In the genomic region with DNA sequence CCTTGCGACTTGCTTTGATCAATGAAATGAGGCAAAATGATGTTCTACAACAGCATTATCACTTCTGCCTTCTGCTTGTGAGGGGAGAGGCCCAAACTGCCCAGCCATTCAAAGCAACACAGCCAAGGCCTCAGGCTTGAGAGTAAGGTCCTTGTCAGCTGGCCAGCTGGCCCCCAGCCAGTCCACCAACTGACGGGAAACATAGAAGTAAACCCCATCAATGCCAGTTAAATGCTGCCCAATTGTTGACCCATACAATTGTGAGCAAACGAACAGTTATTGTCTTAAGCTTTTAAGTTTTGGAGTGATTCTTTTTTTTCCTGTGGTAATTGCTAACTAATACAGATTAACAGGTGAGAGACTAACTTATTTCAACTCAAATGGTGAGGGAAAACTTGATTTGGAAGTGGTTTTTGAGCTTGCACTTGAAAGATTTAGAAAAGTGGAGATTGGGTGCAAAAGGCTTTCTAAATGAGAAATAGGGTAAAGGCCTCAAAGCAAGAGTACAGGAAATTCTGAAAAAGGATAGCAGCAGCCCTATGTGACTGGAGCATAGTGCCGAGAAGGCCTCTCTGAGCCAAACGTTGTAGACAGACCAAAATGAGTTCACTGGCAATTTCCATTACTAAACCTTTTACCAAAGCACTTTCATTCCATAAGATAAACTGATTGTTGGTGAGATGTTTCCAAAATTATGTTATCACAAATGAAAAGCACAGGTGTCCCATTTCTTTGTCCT, we compare ENCODE assay signal across 1 cellular context.
TF ChIP-seq lines count a peak whose summit lies in the region.

No MANE protein-coding gene starts in this region.

TF ChIP-seq in GM23338, 12 proteins besides CTCF, POLR2A, EP300 and RAD21:
- TF ChIP-seq, protein P1, sequence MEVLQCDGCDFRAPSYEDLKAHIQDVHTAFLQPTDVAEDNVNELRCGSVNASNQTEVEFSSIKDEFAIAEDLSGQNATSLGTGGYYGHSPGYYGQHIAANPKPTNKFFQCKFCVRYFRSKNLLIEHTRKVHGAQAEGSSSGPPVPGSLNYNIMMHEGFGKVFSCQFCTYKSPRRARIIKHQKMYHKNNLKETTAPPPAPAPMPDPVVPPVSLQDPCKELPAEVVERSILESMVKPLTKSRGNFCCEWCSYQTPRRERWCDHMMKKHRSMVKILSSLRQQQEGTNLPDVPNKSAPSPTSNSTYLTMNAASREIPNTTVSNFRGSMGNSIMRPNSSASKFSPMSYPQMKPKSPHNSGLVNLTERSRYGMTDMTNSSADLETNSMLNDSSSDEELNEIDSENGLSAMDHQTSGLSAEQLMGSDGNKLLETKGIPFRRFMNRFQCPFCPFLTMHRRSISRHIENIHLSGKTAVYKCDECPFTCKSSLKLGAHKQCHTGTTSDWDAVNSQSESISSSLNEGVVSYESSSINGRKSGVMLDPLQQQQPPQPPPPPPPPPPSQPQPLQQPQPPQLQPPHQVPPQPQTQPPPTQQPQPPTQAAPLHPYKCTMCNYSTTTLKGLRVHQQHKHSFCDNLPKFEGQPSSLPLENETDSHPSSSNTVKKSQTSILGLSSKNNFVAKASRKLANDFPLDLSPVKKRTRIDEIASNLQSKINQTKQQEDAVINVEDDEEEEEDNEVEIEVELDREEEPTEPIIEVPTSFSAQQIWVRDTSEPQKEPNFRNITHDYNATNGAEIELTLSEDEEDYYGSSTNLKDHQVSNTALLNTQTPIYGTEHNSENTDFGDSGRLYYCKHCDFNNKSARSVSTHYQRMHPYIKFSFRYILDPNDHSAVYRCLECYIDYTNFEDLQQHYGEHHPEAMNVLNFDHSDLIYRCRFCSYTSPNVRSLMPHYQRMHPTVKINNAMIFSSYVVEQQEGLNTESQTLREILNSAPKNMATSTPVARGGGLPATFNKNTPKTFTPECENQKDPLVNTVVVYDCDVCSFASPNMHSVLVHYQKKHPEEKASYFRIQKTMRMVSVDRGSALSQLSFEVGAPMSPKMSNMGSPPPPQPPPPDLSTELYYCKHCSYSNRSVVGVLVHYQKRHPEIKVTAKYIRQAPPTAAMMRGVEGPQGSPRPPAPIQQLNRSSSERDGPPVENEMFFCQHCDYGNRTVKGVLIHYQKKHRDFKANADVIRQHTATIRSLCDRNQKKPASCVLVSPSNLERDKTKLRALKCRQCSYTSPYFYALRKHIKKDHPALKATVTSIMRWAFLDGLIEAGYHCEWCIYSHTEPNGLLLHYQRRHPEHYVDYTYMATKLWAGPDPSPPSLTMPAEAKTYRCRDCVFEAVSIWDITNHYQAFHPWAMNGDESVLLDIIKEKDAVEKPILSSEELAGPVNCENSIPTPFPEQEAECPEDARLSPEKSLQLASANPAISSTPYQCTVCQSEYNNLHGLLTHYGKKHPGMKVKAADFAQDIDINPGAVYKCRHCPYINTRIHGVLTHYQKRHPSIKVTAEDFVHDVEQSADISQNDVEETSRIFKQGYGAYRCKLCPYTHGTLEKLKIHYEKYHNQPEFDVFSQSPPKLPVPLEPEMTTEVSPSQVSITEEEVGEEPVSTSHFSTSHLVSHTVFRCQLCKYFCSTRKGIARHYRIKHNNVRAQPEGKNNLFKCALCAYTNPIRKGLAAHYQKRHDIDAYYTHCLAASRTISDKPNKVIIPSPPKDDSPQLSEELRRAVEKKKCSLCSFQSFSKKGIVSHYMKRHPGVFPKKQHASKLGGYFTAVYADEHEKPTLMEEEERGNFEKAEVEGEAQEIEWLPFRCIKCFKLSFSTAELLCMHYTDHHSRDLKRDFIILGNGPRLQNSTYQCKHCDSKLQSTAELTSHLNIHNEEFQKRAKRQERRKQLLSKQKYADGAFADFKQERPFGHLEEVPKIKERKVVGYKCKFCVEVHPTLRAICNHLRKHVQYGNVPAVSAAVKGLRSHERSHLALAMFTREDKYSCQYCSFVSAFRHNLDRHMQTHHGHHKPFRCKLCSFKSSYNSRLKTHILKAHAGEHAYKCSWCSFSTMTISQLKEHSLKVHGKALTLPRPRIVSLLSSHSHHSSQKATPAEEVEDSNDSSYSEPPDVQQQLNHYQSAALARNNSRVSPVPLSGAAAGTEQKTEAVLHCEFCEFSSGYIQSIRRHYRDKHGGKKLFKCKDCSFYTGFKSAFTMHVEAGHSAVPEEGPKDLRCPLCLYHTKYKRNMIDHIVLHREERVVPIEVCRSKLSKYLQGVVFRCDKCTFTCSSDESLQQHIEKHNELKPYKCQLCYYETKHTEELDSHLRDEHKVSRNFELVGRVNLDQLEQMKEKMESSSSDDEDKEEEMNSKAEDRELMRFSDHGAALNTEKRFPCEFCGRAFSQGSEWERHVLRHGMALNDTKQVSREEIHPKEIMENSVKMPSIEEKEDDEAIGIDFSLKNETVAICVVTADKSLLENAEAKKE (CRISPR knock-in tag; IDR thresholded peaks at IDR 0.05) = no peak
- TF ChIP-seq NANOG (IDR thresholded peaks at IDR 0.05; ENCODE audit: borderline replicate concordance) (no peak), STAT1 (IDR thresholded peaks at IDR 0.05; ENCODE audit: unreplicated experiment) (no peak), POLR2AphosphoS5 (IDR thresholded peaks at IDR 0.05; ENCODE audit: low read depth) (no peak), EZH2phosphoT487 (IDR thresholded peaks at IDR 0.05; ENCODE audit: unreplicated experiment) (no peak), JUNB (IDR thresholded peaks at IDR 0.05; ENCODE audit: unreplicated experiment) (no peak), CREB1 (CRISPR knock-in tag; IDR thresholded peaks at IDR 0.05; ENCODE audit: low read depth) (no peak), ZNF114 (CRISPR knock-in tag; IDR thresholded peaks at IDR 0.05) (no peak), EZH2 (IDR thresholded peaks at IDR 0.05; ENCODE audit: low read depth, unreplicated experiment) (no peak), ZNF331 (CRISPR knock-in tag; IDR thresholded peaks at IDR 0.05; ENCODE audit: low read depth) (no peak)
- TF ChIP-seq, protein P2, sequence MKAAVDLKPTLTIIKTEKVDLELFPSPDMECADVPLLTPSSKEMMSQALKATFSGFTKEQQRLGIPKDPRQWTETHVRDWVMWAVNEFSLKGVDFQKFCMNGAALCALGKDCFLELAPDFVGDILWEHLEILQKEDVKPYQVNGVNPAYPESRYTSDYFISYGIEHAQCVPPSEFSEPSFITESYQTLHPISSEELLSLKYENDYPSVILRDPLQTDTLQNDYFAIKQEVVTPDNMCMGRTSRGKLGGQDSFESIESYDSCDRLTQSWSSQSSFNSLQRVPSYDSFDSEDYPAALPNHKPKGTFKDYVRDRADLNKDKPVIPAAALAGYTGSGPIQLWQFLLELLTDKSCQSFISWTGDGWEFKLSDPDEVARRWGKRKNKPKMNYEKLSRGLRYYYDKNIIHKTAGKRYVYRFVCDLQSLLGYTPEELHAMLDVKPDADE (IDR thresholded peaks at IDR 0.05) = no peak
- TF ChIP-seq, protein P3, sequence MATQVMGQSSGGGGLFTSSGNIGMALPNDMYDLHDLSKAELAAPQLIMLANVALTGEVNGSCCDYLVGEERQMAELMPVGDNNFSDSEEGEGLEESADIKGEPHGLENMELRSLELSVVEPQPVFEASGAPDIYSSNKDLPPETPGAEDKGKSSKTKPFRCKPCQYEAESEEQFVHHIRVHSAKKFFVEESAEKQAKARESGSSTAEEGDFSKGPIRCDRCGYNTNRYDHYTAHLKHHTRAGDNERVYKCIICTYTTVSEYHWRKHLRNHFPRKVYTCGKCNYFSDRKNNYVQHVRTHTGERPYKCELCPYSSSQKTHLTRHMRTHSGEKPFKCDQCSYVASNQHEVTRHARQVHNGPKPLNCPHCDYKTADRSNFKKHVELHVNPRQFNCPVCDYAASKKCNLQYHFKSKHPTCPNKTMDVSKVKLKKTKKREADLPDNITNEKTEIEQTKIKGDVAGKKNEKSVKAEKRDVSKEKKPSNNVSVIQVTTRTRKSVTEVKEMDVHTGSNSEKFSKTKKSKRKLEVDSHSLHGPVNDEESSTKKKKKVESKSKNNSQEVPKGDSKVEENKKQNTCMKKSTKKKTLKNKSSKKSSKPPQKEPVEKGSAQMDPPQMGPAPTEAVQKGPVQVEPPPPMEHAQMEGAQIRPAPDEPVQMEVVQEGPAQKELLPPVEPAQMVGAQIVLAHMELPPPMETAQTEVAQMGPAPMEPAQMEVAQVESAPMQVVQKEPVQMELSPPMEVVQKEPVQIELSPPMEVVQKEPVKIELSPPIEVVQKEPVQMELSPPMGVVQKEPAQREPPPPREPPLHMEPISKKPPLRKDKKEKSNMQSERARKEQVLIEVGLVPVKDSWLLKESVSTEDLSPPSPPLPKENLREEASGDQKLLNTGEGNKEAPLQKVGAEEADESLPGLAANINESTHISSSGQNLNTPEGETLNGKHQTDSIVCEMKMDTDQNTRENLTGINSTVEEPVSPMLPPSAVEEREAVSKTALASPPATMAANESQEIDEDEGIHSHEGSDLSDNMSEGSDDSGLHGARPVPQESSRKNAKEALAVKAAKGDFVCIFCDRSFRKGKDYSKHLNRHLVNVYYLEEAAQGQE (IDR thresholded peaks at IDR 0.05; ENCODE audit: unreplicated experiment) = no peak
